Comparison of ENCODE assay signal across 1 cellular context in genomic region chr7:99605527-99605926, GRCh38.
TF ChIP-seq lines count a peak whose summit lies in the region.

No MANE protein-coding gene starts in this region.

TF ChIP-seq in K562, 482 proteins besides CTCF, POLR2A, EP300 and RAD21:
- TF ChIP-seq ZNF121 (CRISPR knock-in tag; conservative IDR thresholded peaks at IDR 0.05) (peak; percentile 60; the same call in 1 of the 2 replicates), SNRNP70 (optimal IDR thresholded peaks at IDR 0.05; ENCODE audit: low read depth, low read length) (no peak), DMBX1 (CRISPR knock-in tag; IDR thresholded peaks at IDR 0.05; ENCODE audit: borderline replicate concordance) (no peak)
